Comparison of ENCODE assay signal across 8 cellular contexts in the genomic region with DNA sequence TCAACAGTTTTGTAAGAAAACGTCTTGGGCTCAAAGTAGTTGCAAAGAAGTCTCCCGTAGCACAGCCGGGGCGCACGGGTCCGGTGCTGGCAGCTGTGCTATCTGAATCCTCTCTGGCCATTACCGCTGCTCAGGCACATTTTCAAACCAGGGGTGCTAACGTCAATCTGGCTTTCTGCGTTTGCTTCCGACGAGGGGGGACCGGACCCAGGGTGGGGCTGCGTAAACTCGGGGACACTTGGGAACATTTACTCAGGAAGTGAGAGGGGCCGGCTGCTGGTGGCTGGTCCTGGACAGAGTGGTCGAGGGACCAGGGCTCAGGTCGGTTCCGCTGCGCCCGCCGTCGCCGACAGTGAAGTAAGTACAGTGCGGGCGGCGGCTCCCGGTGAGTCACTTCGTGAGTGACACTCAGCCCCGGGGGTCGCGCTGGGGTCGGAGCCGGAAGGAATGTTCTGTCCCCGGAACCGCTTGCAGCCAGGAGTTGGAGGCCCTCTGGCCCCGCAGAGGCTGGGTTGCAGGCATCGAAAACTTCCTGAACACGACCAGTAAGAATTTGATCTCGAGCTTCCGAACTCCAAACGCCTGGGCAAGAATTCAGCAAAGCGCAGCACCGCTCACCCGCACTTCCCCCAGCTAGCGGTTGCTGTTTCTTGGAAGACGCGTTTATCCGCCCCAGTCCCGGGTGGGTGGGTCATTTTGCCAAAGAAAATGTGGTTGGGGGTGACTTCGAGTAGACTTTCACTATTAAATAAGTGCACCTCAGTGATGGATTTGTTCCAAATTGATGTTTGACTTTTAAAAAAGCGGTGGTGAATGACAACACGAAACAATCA. TPM values are rescaled to one million over a fixed set of nuclear protein-coding genes. Genes with fewer than 3 reads are reported as not detected.
DNase-seq lines count a peak whose midpoint lies in the region; ATAC-seq, FAIRE-seq and TF ChIP-seq lines count a peak whose summit lies in the region.

No MANE protein-coding gene starts in this region.

- H3K4me3 ChIP-seq in esophagus squamous epithelium, result peak overlapping the region; percentile 31 to 83 (median 68)
- peak overlapping the region; percentile 90 to 95 for H3K4me3 ChIP-seq in neutrophil (ENCODE audit: low read depth in 1 of 2, low read length in 1 of 2)

- DNase-seq in HK-2 (ENCODE audit: unreplicated experiment), result peak; percentile 36
- peak; percentile 78 for DNase-seq in activated CD8-positive, alpha-beta memory T cell treated with anti-CD3 and anti-CD28 coated beads for 24 hours
- DNase-seq in esophagus squamous epithelium (lab: John Stamatoyannopoulos, UW), result no peak
- no peak for DNase-seq in NCI-H774 (lab: John Stamatoyannopoulos, UW)
- no peak for DNase-seq in urothelium cell line (ENCODE audit: low spot score)
- DNase-seq in omental fat pad (ENCODE audit: low spot score), result no peak
- DNase-seq in hippocampal formation (lab: John Stamatoyannopoulos, UW), result no peak

- intact Hi-C loops in esophagus squamous epithelium (cut with DNase I), result loop anchor here (5.0 to 10.0 kb wide), 3 partner anchors 422 to 702 kb away; no protein-coding TSS in a partner anchor

- H3K36me3 ChIP-seq in esophagus squamous epithelium (no peaks in the 10 kb centered on the region), neutrophil (no peaks in the 10 kb centered on the region)

- H3K27me3 ChIP-seq in esophagus squamous epithelium (peaks cover 0 to 100% (median 26%) of the 10 kb centered on the region in 4 donors), neutrophil (peaks cover 100% of the 10 kb centered on the region)

- TF ChIP-seq CTCF in esophagus squamous epithelium (IDR thresholded peaks at IDR 0.05) (no peak), neutrophil (IDR thresholded peaks at IDR 0.05) (no peak), omental fat pad (IDR thresholded peaks at IDR 0.05) (no peak)

- no peak for TF ChIP-seq POLR2A in esophagus squamous epithelium (IDR thresholded peaks at IDR 0.05)

- no peaks in the 10 kb centered on the region for H3K9me3 ChIP-seq in esophagus squamous epithelium
- no peaks in the 10 kb centered on the region for H3K9me3 ChIP-seq in neutrophil

- H3K4me1 ChIP-seq in esophagus squamous epithelium, result peaks cover 26 to 76% (median 27%) of the 10 kb centered on the region in 3 donors
- H3K4me1 ChIP-seq in neutrophil (ENCODE audit: control insufficient read depth in 1 of 2, insufficient read depth in 1 of 2, low read depth in 1 of 2, low read length in 1 of 2), result peaks cover 59 to 71% of the 10 kb centered on the region in 2 experiments

- 3% methylated on average over 20 to 27 of the region's 52 CpGs for WGBS in esophagus squamous epithelium, 2 donors

- no peak for ATAC-seq in omental fat pad (ENCODE audit: low FRiP score)

- H3K27ac ChIP-seq in esophagus squamous epithelium (peak overlapping the region; percentile 40 to 88 (median 54)), neutrophil (no peak overlapping the region)

- FAIRE-seq in urothelium cell line (lab: Jason Lieb, UNC), result no peak

RNA-seq across cellular contexts. Expression of gene HS3ST3B1, which starts 1.4 kb away (rescaled TPM):
- total RNA-seq in esophagus squamous epithelium, result 1 to 10 TPM; 5.6 to 7.6 (median 6.4) TPM
- total RNA-seq in omental fat pad, result 1 to 10 TPM; 1.3 to 5.8 (median 4.8) TPM

Comparison
In these comparisons a context has a peak if more than half of its experiments do, and no peak if none do; other contexts are left out.
1. DNase-seq: peak in HK-2 (single experiment) and activated CD8-positive, alpha-beta memory T cell treated with anti-CD3 and anti-CD28 coated beads for 24 hours (single experiment); none in esophagus squamous epithelium (single experiment), NCI-H774 (single experiment), urothelium cell line (single experiment), omental fat pad (single experiment) and hippocampal formation (0 of 2).